1 cellular context compared by ENCODE assay signal in genomic region chr5:78364005-78364404, GRCh38.
TF ChIP-seq lines count a peak whose summit lies in the region.

No MANE protein-coding gene starts in this region.

TF ChIP-seq in HCT116, 20 proteins besides CTCF, POLR2A, EP300 and RAD21:
- TF ChIP-seq SRF (IDR thresholded peaks at IDR 0.05; ENCODE audit: low read depth) (no peak), ZFX (IDR thresholded peaks at IDR 0.05) (no peak), EZH2phosphoT487 (IDR thresholded peaks at IDR 0.05; ENCODE audit: borderline replicate concordance) (no peak), CEBPB (IDR thresholded peaks at IDR 0.05; ENCODE audit: low read depth) (no peak), ZNF274 (IDR thresholded peaks at IDR 0.05; ENCODE audit: low read depth, low read length) (no peak), EGR1 (IDR thresholded peaks at IDR 0.05; ENCODE audit: low read depth) (no peak), MAX (IDR thresholded peaks at IDR 0.05) (no peak), SIN3A (IDR thresholded peaks at IDR 0.05; ENCODE audit: low read depth) (no peak), JUND (IDR thresholded peaks at IDR 0.05) (no peak), CBX3 (IDR thresholded peaks at IDR 0.05; ENCODE audit: low read depth) (no peak), POLR2AphosphoS5 (IDR thresholded peaks at IDR 0.05; ENCODE audit: low read depth, low read length) (no peak), ELF1 (IDR thresholded peaks at IDR 0.05; ENCODE audit: borderline replicate concordance, low read depth) (no peak), ZBTB33 (IDR thresholded peaks at IDR 0.05; ENCODE audit: extremely low read depth, insufficient replicate concordance, low read length) (no peak), SP1 (IDR thresholded peaks at IDR 0.05; ENCODE audit: low read depth) (no peak)
